Comparison of ENCODE assay signal across 8 cellular contexts in the genomic region with DNA sequence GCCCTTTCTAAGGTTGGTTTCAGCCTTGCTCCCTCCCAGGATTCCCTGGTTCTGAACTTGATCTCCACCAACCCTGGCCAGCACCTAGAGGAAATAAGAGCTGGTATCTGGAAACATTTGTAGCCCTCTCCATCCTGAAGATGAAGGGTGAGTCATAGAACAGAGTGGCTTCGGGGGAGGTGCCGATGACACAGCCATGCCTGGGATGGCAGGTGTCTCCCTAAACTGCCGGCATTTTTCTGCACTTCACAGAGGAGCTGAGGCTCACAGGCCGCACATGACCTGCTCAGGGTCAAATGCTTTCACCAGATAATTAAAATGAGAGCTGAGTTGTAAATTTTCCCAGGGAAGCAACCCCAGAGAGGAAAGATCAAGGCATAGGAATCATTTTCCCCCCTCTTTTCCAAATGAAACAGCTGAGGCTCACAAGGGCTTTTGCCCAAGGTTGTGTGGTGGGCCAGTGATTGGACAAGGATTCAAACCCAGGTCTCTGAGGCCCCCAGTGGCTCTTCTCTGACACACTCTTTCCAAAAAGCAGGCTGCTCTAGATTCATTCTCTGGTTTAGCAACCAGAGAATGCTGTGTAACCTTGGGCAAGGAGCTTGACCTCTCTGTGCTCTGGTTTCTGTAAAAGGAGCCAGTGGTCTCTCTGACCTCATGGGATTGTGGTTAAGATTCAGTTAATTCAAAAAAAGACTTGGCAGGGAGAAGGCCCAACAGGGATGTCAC. TPM values are rescaled to one million over a fixed set of nuclear protein-coding genes. Genes with fewer than 3 reads are reported as not detected.
DNase-seq lines count a peak whose midpoint lies in the region; ATAC-seq and TF ChIP-seq lines count a peak whose summit lies in the region.

No MANE protein-coding gene starts in this region.

- DNase-seq in ACHN (peak; percentile 30), HL-60 (ENCODE audit: low read depth in 1 of 2, low spot score in 1 of 2) (no peak), foreskin keratinocyte (peak in 1 of 2 donors; percentile 52), renal cortical epithelial cell (ENCODE audit: low read depth) (peak; percentile 15), NOMO-1 treated with DMSO at 0.1 percent for 48 hours (lab: John Stamatoyannopoulos, UW; ENCODE audit: unreplicated experiment) (no peak), cerebellar nuclear complex (lab: John Stamatoyannopoulos, UW) (no peak)

- no peak overlapping the region; the same call in 1 of the 2 replicates for H3K4me3 ChIP-seq in HL-60 (replicated peaks; ENCODE audit: insufficient read depth, low read length)

- H3K4me1 ChIP-seq in foreskin keratinocyte = peaks cover 4% of the 10 kb centered on the region

- TF ChIP-seq CTCF in HL-60 (IDR thresholded peaks at IDR 0.05; ENCODE audit: insufficient read depth, low read length) (no peak), VCaP (conservative IDR thresholded peaks at IDR 0.05) (no peak), foreskin keratinocyte (conservative IDR thresholded peaks at IDR 0.05) (no peak)

- in situ Hi-C loops in ACHN (cut with HindIII; ENCODE audit: low pct_ligation_motif_present, low pct_unique_long_range_greater_than_20kb, low sequenced_read_pairs) = no loop called here

- peak overlapping the region; percentile 21 for H3K27ac ChIP-seq in HL-60 (replicated peaks)
- H3K27ac ChIP-seq in VCaP = peak overlapping the region; percentile 80
- H3K27ac ChIP-seq in foreskin keratinocyte = no peak overlapping the region

- H3K27me3 ChIP-seq in HL-60 (ENCODE audit: insufficient read depth, poor library complexity, severe bottlenecking) = no peaks in the 10 kb centered on the region
- no peaks in the 10 kb centered on the region for H3K27me3 ChIP-seq in foreskin keratinocyte

- ATAC-seq in foreskin keratinocyte = peak; percentile 5
- no peak for ATAC-seq in HG03196 (IDR thresholded peaks at IDR 0.05; ENCODE audit: unreplicated experiment)

RNA-seq across cellular contexts. Expression of a gene that starts 1.2 kb away (rescaled TPM):
- total RNA-seq in foreskin keratinocyte (2.6 and 2.7 TPM in 2 replicates), renal cortical epithelial cell (1.2 and 4.5 TPM in 2 replicates)
- 2.3 and 2.6 TPM in 2 replicates for polyA plus RNA-seq in foreskin keratinocyte

RNA-seq across cellular contexts. Expression of a gene that starts 29.2 kb away (rescaled TPM):
- total RNA-seq in foreskin keratinocyte (48.3 and 52.6 TPM in 2 replicates), renal cortical epithelial cell (41.5 and 62.3 TPM in 2 replicates)
- 43.4 and 53.1 TPM in 2 replicates for polyA plus RNA-seq in foreskin keratinocyte

RNA-seq across cellular contexts. Expression of a gene that starts 29.3 kb away (rescaled TPM):
- 49.0 and 50.2 TPM in 2 replicates for total RNA-seq in foreskin keratinocyte
- 35.5 and 37.5 TPM in 2 replicates for polyA plus RNA-seq in foreskin keratinocyte
- 20.3 and 59.9 TPM in 2 replicates for total RNA-seq in renal cortical epithelial cell

Comparison
In these comparisons a context has a peak if more than half of its experiments do, and no peak if none do; other contexts are left out.
1. DNase-seq: peak in ACHN (single experiment) and renal cortical epithelial cell (single experiment); none in HL-60 (0 of 2), NOMO-1 treated with DMSO at 0.1 percent for 48 hours (single experiment) and cerebellar nuclear complex (0 of 2).